Comparison of ENCODE assay signal across 9 cellular contexts in the genomic region with DNA sequence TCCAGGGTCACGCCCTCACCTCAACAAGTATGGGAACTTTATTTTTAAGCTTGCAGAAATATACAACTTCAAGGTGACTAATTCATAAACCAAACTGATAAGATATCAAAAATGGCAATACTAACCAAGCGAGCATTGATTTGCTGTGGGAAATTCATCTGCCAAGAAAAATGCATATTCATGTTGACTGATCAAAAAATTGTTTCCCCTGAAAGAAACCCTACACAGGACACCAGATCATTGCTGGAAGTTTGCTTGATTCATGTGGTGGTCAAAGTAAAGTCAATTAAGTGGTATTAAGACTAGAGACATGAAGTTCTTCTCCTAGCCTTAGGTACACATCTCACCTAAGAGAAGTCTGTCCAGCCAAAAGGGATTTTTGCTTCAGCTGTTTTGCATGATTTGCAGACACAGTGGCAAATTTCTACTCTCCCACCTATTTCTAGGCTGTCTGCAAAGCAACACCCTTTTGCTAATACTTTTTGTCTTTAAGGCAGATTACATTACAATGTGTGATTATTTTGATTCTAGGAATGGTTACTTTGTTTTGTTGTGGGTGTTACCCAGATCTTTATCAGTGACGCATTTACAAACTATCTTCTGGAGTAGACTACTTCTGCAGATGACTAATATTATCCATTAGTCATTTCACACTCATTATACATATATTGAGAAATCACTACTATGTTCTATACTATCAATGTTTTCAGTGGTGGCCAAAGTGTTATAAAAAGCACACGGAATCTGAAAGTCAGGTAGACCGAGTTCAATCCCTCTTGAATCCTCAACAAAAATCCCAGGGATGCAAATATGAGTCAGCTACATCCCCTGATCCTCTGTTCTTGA. TPM values are rescaled to one million over a fixed set of nuclear protein-coding genes. Genes with fewer than 3 reads are reported as not detected.
DNase-seq lines count a peak whose midpoint lies in the region; ATAC-seq, FAIRE-seq and TF ChIP-seq lines count a peak whose summit lies in the region.
"Had no signal": no experiment of that assay in that cellular context is flagged by ENCODE, and none has a peak within 500 bp of the region (broad histone marks: within the 10 kb centered on the region; RNA-seq: fewer than 3 reads in every experiment).

No MANE protein-coding gene starts in this region.

- peak; percentile 84 for FAIRE-seq in GM12891 (lab: Jason Lieb, UNC)

- intact Hi-C loops in lower leg skin (cut with DNase I; ENCODE audit: low total_unique reads) = no loop called here

- 55 to 65% methylated on average over 5 of the region's 5 CpGs for WGBS in lower leg skin, 2 donors

- no peak overlapping the region for H3K4me3 ChIP-seq in lower leg skin (ENCODE audit: low read depth, poor library complexity, severe bottlenecking)

- TF ChIP-seq POLR2A in GM12891 (IDR thresholded peaks at IDR 0.05; ENCODE audit: low read depth, low read length) (no peak), lower leg skin (IDR thresholded peaks at IDR 0.05) (no peak)

- DNase-seq in GM12891 (ENCODE audit: insufficient read length, low spot score) (no peak), HT1080 (ENCODE audit: low read depth) (peak; percentile 68), stromal cell of bone marrow (ENCODE audit: low read depth) (peak; percentile 13), hypothalamus (lab: John Stamatoyannopoulos, UW) (no peak), NCI-H146 treated with DMSO at 0.1 percent for 48 hours (lab: John Stamatoyannopoulos, UW; ENCODE audit: unreplicated experiment) (no peak), lower leg skin (ENCODE audit: low spot score in 2 of 2) (no peak)
- DNase-seq in central memory CD4-positive, alpha-beta T cell = peak; percentile 85

- no peak for TF ChIP-seq CTCF in lower leg skin (IDR thresholded peaks at IDR 0.05)

- peak; percentile 86 for ATAC-seq in GM21529 (IDR thresholded peaks at IDR 0.05; ENCODE audit: unreplicated experiment)

TF ChIP-seq in GM12891, 5 proteins besides CTCF, POLR2A, EP300 and RAD21:
- TF ChIP-seq POLR2AphosphoS5 (IDR thresholded peaks at IDR 0.05; ENCODE audit: low read depth, low read length) (no peak), SPI1 (IDR thresholded peaks at IDR 0.05; ENCODE audit: low read depth, low read length) (no peak), POU2F2 (IDR thresholded peaks at IDR 0.05; ENCODE audit: low read depth, low read length) (peak; percentile 83), PAX5 (IDR thresholded peaks at IDR 0.05; ENCODE audit: insufficient read depth, low read length, severe bottlenecking) (no peak), TAF1 (IDR thresholded peaks at IDR 0.05; ENCODE audit: low read depth, low read length) (no peak)

RNA-seq across cellular contexts. Expression of a gene that starts 12.3 kb away (rescaled TPM):
- polyA plus RNA-seq in GM12891 (2012; ENCODE audit: low read depth, missing spikeins) = 61.8 TPM
- not detected in 2 replicates for total RNA-seq in HT1080 (2014; rRNA removed; shearing (Covaris generic))
- polyA plus RNA-seq in HT1080 (2015; cell fraction: cytosol; rRNA removed) = 0.21 and 0.64 TPM in 2 replicates
- polyA plus RNA-seq in HT1080 (2015; cell fraction: nucleus; rRNA removed) = 0.27 and 0.47 TPM in 2 replicates
- 1 to 10 TPM in 3 of 4 donors, under 1 TPM in 1; 0.88 to 3.4 (median 2.0) TPM for total RNA-seq in lower leg skin
- total RNA-seq: myocyte had no signal

Comparison
In these comparisons a context has a peak if more than half of its experiments do, and no peak if none do; other contexts are left out.
1. DNase-seq: peak in HT1080 (single experiment), central memory CD4-positive, alpha-beta T cell (single experiment) and stromal cell of bone marrow (single experiment); none in GM12891 (single experiment), hypothalamus (0 of 51), NCI-H146 treated with DMSO at 0.1 percent for 48 hours (single experiment) and lower leg skin (0 of 2).